8 cellular contexts compared by ENCODE assay signal in the genomic region with DNA sequence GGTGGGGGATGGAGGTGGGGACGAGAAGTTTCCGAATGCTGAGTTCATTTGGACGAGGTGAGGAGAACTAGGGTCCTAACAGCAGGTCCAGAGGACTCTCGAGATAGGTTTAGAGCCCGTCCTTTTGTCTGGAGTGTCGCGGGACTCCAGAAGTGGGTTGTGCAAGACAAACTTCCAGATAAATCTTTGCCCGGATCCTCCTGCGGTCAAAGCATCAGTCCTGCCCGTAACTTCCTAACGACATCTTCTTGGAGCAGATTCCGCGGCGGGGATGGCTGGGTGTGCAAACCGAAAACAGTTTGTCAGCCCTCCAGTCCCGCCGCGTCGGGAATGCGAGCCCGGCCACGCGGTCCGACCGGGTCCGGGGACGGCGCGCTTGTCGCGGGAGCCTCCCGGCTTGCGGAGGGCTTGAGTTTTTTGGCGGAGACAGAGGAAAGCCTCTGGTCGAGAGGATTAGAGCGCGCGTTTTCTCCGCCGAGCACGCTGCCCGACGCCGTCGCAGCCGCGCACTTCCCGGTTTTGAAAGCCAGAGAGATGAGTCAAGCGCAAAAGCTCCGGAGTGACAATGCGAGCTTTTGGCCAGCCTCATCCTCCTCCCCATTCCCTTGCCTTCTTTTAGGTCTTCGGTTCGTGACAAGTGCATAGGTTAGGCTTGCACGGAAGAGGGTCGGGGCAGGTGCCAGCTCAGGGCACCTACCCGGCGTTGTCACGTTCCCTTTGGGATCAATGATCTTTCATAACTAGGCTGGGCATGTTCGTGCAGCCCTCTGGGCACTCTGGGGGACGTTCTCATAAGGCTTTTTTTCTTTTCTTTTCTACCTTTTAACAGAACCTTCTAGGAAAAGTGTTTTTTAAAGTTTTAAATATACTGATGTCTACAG.
DNase-seq lines count a peak whose midpoint lies in the region; ATAC-seq, FAIRE-seq and TF ChIP-seq lines count a peak whose summit lies in the region.

No MANE protein-coding gene starts in this region.

- H3K36me3 ChIP-seq in ovary: no peaks in the 10 kb centered on the region

- no peak for FAIRE-seq in H54 (lab: Jason Lieb, UNC)

- no peaks in the 10 kb centered on the region for H3K4me1 ChIP-seq in ovary (ENCODE audit: insufficient read depth)

- DNase-seq in AG09319 (ENCODE audit: extremely low read depth, low read depth) (peak; percentile 35), H54 (ENCODE audit: insufficient read length, low spot score) (peak; percentile 28), RWPE1 (ENCODE audit: low spot score) (peak; percentile 60), glomerular visceral epithelial cell (ENCODE audit: extremely low spot score) (peak; percentile 63), ovary (peak; percentile 47 to 72 (median 56)), superior temporal gyrus (ENCODE audit: extremely low spot score) (no peak)
- peak; percentile 51 for DNase-seq in activated naive CD4-positive, alpha-beta T cell treated with anti-CD3 and anti-CD28 coated beads, Interleukin-2, amount 50 U/mL, for 16 hours

- WGBS in ovary, 3 donors: 2 to 3% (median 2%) methylated on average over 59 to 60 of the region's 60 CpGs

- no peaks in the 10 kb centered on the region for H3K9me3 ChIP-seq in ovary

- TF ChIP-seq CTCF in AG09319 (IDR thresholded peaks at IDR 0.05; ENCODE audit: low read depth, low read length) (no peak), RWPE1 (conservative IDR thresholded peaks at IDR 0.05; ENCODE audit: low read depth) (no peak), ovary (IDR thresholded peaks at IDR 0.05) (no peak)

- no peak for TF ChIP-seq EP300 in ovary (IDR thresholded peaks at IDR 0.05)

- H3K4me3 ChIP-seq in ovary: peak overlapping the region; percentile 64

- peak overlapping the region; percentile 85 for H3K27ac ChIP-seq in RWPE1
- H3K27ac ChIP-seq in ovary: peak overlapping the region; percentile 38 to 73

- peak; percentile 43 for TF ChIP-seq POLR2A in H54 (IDR thresholded peaks at IDR 0.05; ENCODE audit: low read depth, low read length)
- TF ChIP-seq POLR2A in ovary (IDR thresholded peaks at IDR 0.05): no peak

- H3K27me3 ChIP-seq in ovary: no peaks in the 10 kb centered on the region

- POLR2A ChIA-PET in RWPE1 (lab: Yijun Ruan, JAX; ENCODE audit: low non-redundant PET): no interaction called here

- intact Hi-C loops in ovary (cut with DNase I): loop anchor here in 2 of 4 donors (10.0 kb wide), 3 partner anchors 90 to 510 kb away; partner anchors contain the start of gene PRDM1 (in 2 of the 2)

- no peak for ATAC-seq in GM19397 (IDR thresholded peaks at IDR 0.05; ENCODE audit: unreplicated experiment)

- CTCF ChIA-PET in RWPE1 (lab: Yijun Ruan, JAX): interaction anchor here (0.6 to 1.9 kb wide), 3 partner anchors 18 to 91 kb away, joined by 3 to 6 read pairs (median 4); partner anchors contain the start of gene PRDM1
